Comparison of ENCODE assay signal across 1 cellular context in the genomic region with DNA sequence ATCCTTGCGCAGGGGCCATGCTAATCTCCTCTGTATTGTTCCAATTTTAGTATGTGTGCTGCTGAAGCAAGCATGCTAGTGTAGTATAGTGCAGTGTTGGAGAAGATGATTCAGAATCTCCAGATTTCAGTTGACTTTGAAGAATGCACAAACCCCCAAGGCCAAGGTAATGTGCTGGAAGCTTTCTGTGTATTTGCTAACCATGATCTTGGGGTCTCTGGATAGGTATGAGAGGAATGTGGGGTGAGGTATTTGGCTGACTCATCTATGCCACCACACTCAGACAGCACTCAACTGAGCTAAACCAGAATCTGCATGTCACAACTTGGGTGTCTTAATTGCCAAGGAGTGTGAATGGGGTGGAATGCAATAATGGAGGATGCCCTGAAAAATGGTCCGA.
TF ChIP-seq lines count a peak whose summit lies in the region.

No MANE protein-coding gene starts in this region.

TF ChIP-seq in GM23338, 12 proteins besides CTCF, POLR2A, EP300 and RAD21 (continued from another document):
- TF ChIP-seq, protein P1, sequence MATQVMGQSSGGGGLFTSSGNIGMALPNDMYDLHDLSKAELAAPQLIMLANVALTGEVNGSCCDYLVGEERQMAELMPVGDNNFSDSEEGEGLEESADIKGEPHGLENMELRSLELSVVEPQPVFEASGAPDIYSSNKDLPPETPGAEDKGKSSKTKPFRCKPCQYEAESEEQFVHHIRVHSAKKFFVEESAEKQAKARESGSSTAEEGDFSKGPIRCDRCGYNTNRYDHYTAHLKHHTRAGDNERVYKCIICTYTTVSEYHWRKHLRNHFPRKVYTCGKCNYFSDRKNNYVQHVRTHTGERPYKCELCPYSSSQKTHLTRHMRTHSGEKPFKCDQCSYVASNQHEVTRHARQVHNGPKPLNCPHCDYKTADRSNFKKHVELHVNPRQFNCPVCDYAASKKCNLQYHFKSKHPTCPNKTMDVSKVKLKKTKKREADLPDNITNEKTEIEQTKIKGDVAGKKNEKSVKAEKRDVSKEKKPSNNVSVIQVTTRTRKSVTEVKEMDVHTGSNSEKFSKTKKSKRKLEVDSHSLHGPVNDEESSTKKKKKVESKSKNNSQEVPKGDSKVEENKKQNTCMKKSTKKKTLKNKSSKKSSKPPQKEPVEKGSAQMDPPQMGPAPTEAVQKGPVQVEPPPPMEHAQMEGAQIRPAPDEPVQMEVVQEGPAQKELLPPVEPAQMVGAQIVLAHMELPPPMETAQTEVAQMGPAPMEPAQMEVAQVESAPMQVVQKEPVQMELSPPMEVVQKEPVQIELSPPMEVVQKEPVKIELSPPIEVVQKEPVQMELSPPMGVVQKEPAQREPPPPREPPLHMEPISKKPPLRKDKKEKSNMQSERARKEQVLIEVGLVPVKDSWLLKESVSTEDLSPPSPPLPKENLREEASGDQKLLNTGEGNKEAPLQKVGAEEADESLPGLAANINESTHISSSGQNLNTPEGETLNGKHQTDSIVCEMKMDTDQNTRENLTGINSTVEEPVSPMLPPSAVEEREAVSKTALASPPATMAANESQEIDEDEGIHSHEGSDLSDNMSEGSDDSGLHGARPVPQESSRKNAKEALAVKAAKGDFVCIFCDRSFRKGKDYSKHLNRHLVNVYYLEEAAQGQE (IDR thresholded peaks at IDR 0.05; ENCODE audit: unreplicated experiment) = no peak
- TF ChIP-seq EZH2 (IDR thresholded peaks at IDR 0.05; ENCODE audit: low read depth, unreplicated experiment) (no peak), ZNF114 (CRISPR knock-in tag; IDR thresholded peaks at IDR 0.05) (no peak), JUNB (IDR thresholded peaks at IDR 0.05; ENCODE audit: unreplicated experiment) (no peak), CREB1 (CRISPR knock-in tag; IDR thresholded peaks at IDR 0.05; ENCODE audit: low read depth) (no peak), ETS1 (IDR thresholded peaks at IDR 0.05) (no peak), POLR2AphosphoS5 (IDR thresholded peaks at IDR 0.05; ENCODE audit: low read depth) (no peak), EZH2phosphoT487 (IDR thresholded peaks at IDR 0.05; ENCODE audit: unreplicated experiment) (no peak)
TF ChIP-seq in GM23338: peak in this region for 0.
